ENCODE assay signal across 15 cellular contexts in genomic region chr1:222950892-222951291, GRCh38.
DNase-seq lines count a peak whose midpoint lies in the region; ATAC-seq lines count a peak whose summit lies in the region.
"Had no signal": no experiment of that assay in that cellular context is flagged by ENCODE, and none has a peak within 500 bp of the region (broad histone marks: within the 10 kb centered on the region; RNA-seq: fewer than 3 reads in every experiment).

No MANE protein-coding gene starts in this region.

- POLR2A ChIA-PET in naive thymus-derived CD8-positive, alpha-beta T cell (lab: Charles Lee) = no interaction called here

- H3K9me3 Mint-ChIP-seq in activated naive CD8-positive, alpha-beta T cell treated with anti-CD3 and anti-CD28 coated beads, Interleukin-2, amount 50 U/mL, for 24 hours = no peaks in the 10 kb centered on the region
- H3K9me3 Mint-ChIP-seq in naive thymus-derived CD8-positive, alpha-beta T cell = no peaks in the 10 kb centered on the region
- H3K9me3 Mint-ChIP-seq: nephron progenitor cell had no signal

- no peak overlapping the region for H3K9ac ChIP-seq in neuronal stem cell (ENCODE audit: low read depth, low read length, poor library complexity)
- H3K9ac ChIP-seq: GM23248 had no signal

- no peaks in the 10 kb centered on the region for H3K79me1 ChIP-seq in neuronal stem cell (ENCODE audit: low read depth, low read length)

- ATAC-seq in activated naive CD8-positive, alpha-beta T cell treated with anti-CD3 and anti-CD28 coated beads, Interleukin-2, amount 50 U/mL, for 24 hours = no peak
- ATAC-seq in naive thymus-derived CD8-positive, alpha-beta T cell = no peak

- no peak overlapping the region for H2AK5ac ChIP-seq in neuronal stem cell (ENCODE audit: low read depth, low read length)

- H3K27me3 Mint-ChIP-seq in activated naive CD8-positive, alpha-beta T cell treated with anti-CD3 and anti-CD28 coated beads, Interleukin-2, amount 50 U/mL, for 24 hours = no peaks in the 10 kb centered on the region
- no peaks in the 10 kb centered on the region for H3K27me3 Mint-ChIP-seq in naive thymus-derived CD8-positive, alpha-beta T cell

- no peak overlapping the region for H3K14ac ChIP-seq in neuronal stem cell (ENCODE audit: low read length)

- peaks cover 0 to under 1% of the 10 kb centered on the region in 2 donors for H3K4me1 ChIP-seq in neuronal stem cell (ENCODE audit: control insufficient read depth in 2 of 2, insufficient read depth in 1 of 2, low read depth in 1 of 2, low read length in 2 of 2)
- H3K4me1 ChIP-seq: colonic mucosa had no signal

- no peak overlapping the region for H4K8ac ChIP-seq in neuronal stem cell (ENCODE audit: low read depth, low read length)

- H3K4me3 ChIP-seq in neuronal stem cell (ENCODE audit: low read length in 2 of 2) = no peak overlapping the region
- H3K4me3 ChIP-seq: colonic mucosa, GM23248, MG63 had no signal

- H2AFZ ChIP-seq in neuronal stem cell (ENCODE audit: low read length) = no peak overlapping the region
- H2AFZ ChIP-seq: GM23248 had no signal

- no peak overlapping the region for H3K27ac Mint-ChIP-seq in activated naive CD8-positive, alpha-beta T cell treated with anti-CD3 and anti-CD28 coated beads, Interleukin-2, amount 50 U/mL, for 24 hours
- no peak overlapping the region for H3K27ac Mint-ChIP-seq in naive thymus-derived CD8-positive, alpha-beta T cell
- H3K27ac Mint-ChIP-seq: nephron progenitor cell had no signal

- no peak overlapping the region for H3K4me2 ChIP-seq in neuronal stem cell (ENCODE audit: insufficient read depth, low read length, poor library complexity, severe bottlenecking)

- no CpG with 5 or more reads among the region's 3 CpGs for WGBS in neuronal stem cell (ENCODE audit: extremely low coverage in 2 of 2, insufficient read length in 2 of 2, insufficient replicate concordance in 1 of 2), 2 donors

- H3K18ac ChIP-seq in neuronal stem cell (ENCODE audit: low read length) = no peak overlapping the region

- H3K4me3 Mint-ChIP-seq in activated naive CD8-positive, alpha-beta T cell treated with anti-CD3 and anti-CD28 coated beads, Interleukin-2, amount 50 U/mL, for 24 hours = no peak overlapping the region
- H3K4me3 Mint-ChIP-seq in naive thymus-derived CD8-positive, alpha-beta T cell = no peak overlapping the region
- H3K4me3 Mint-ChIP-seq: nephron progenitor cell had no signal

- H3K9me3 ChIP-seq in neuronal stem cell (replicated peaks in 1 of 2; ENCODE audit: control insufficient read depth in 2 of 2, insufficient read depth in 1 of 2, low read depth in 1 of 2, low read length in 2 of 2) = no peaks in the 10 kb centered on the region
- H3K9me3 ChIP-seq: colonic mucosa, MG63 had no signal

- no peak overlapping the region for H2BK12ac ChIP-seq in neuronal stem cell (ENCODE audit: low read length)

- H3K27ac ChIP-seq in neuronal stem cell (replicated peaks; ENCODE audit: low read length) = no peak overlapping the region
- H3K27ac ChIP-seq: colonic mucosa, GM23248 had no signal

- DNase-seq in DMS53 treated with DMSO at 0.1 percent for 48 hours (lab: John Stamatoyannopoulos, UW; ENCODE audit: unreplicated experiment) = peak; percentile 96
- DNase-seq in NCI-H128 (lab: John Stamatoyannopoulos, UW; ENCODE audit: unreplicated experiment) = peak; percentile 62
- DNase-seq in NCI-H774 (lab: John Stamatoyannopoulos, UW) = peak; percentile 46
- DNase-seq in kidney tubule cell (ENCODE audit: low spot score) = peak; percentile 33
- DNase-seq in activated naive CD8-positive, alpha-beta T cell treated with anti-CD3 and anti-CD28 coated beads, Interleukin-2, amount 50 U/mL, for 24 hours = no peak
- no peak for DNase-seq in naive thymus-derived CD8-positive, alpha-beta T cell
- no peak for DNase-seq in neuronal stem cell (ENCODE audit: low spot score)
- DNase-seq: AML-193, colonic mucosa, GM23248, MG63, NCI-H82, nephron progenitor cell, RPMI8226, T-helper 2 cell had no signal

- H2BK120ac ChIP-seq in neuronal stem cell (ENCODE audit: low read depth, low read length) = no peak overlapping the region

- no peaks in the 10 kb centered on the region for H3K27me3 ChIP-seq in neuronal stem cell (ENCODE audit: control insufficient read depth in 3 of 3, insufficient read depth in 3 of 3, low read depth in 1 of 3, low read length in 3 of 3)
- H3K27me3 ChIP-seq: colonic mucosa, MG63 had no signal

- no peak overlapping the region for H2BK15ac ChIP-seq in neuronal stem cell (ENCODE audit: low read length)

- H3K4me1 Mint-ChIP-seq in activated naive CD8-positive, alpha-beta T cell treated with anti-CD3 and anti-CD28 coated beads, Interleukin-2, amount 50 U/mL, for 24 hours = peaks cover 4% of the 10 kb centered on the region
- peaks cover 0 to 2% (median 0%) of the 10 kb centered on the region in 4 donors for H3K4me1 Mint-ChIP-seq in naive thymus-derived CD8-positive, alpha-beta T cell

- H3K36me3 ChIP-seq in neuronal stem cell (replicated peaks in 1 of 2; ENCODE audit: control insufficient read depth in 2 of 2, insufficient read depth in 2 of 2, low read length in 2 of 2) = no peaks in the 10 kb centered on the region
- H3K36me3 ChIP-seq: colonic mucosa, MG63 had no signal

- H4K91ac ChIP-seq in neuronal stem cell (ENCODE audit: low read depth, low read length, poor library complexity) = no peak overlapping the region

- H3K23ac ChIP-seq in neuronal stem cell (ENCODE audit: low read depth, low read length, poor library complexity) = no peak overlapping the region

- H2BK5ac ChIP-seq in neuronal stem cell (ENCODE audit: low read length) = no peak overlapping the region

- H3K4ac ChIP-seq in neuronal stem cell (ENCODE audit: low read length) = no peak overlapping the region

- peaks cover 10% of the 10 kb centered on the region for H3K36me3 Mint-ChIP-seq in activated naive CD8-positive, alpha-beta T cell treated with anti-CD3 and anti-CD28 coated beads, Interleukin-2, amount 50 U/mL, for 24 hours (ENCODE audit: low read depth)
- H3K36me3 Mint-ChIP-seq in naive thymus-derived CD8-positive, alpha-beta T cell = peaks cover 4 to 23% (median 16%) of the 10 kb centered on the region in 3 donors

Comparison
In these comparisons a context has a peak if more than half of its experiments do, and no peak if none do; other contexts are left out.
1. DNase-seq: peak in DMS53 treated with DMSO at 0.1 percent for 48 hours (single experiment), NCI-H128 (single experiment), NCI-H774 (single experiment) and kidney tubule cell (single experiment); none in activated naive CD8-positive, alpha-beta T cell treated with anti-CD3 and anti-CD28 coated beads, Interleukin-2, amount 50 U/mL, for 24 hours (single experiment), naive thymus-derived CD8-positive, alpha-beta T cell (0 of 10) and neuronal stem cell (single experiment).